22 cellular contexts compared by ENCODE assay signal in genomic region chr9:133385452-133385851, GRCh38. TPM values are rescaled to one million over a fixed set of nuclear protein-coding genes. Genes with fewer than 3 reads are reported as not detected.
"Had no signal": no experiment of that assay in that cellular context is flagged by ENCODE, and none has a peak within 500 bp of the region (broad histone marks: within the 10 kb centered on the region; RNA-seq: fewer than 3 reads in every experiment).

No MANE protein-coding gene starts in this region.

- H3K4me1 ChIP-seq: adrenal gland, ascending aorta, breast epithelium, colonic mucosa had no signal

- H3K27me3 ChIP-seq: adrenal gland, ascending aorta, breast epithelium, colonic mucosa had no signal

- H3K9me3 ChIP-seq: adrenal gland, ascending aorta, breast epithelium, colonic mucosa had no signal

- DNase-seq: activated B cell treated with CpG ODN at 0.5 μM for 24 hours; activated CD4-positive, alpha-beta T cell treated with anti-CD3 and anti-CD28 coated beads for 48 hours; activated CD4-positive, alpha-beta T cell treated with anti-CD3 and anti-CD28 coated beads, Interleukin-2, amount 50 U/mL, for 1 hour; activated CD4-positive, alpha-beta T cell treated with anti-CD3 and anti-CD28 coated beads, Interleukin-2, amount 50 U/mL, for 48 hours; activated CD8-positive, alpha-beta memory T cell treated with anti-CD3 and anti-CD28 coated beads for 24 hours; activated CD8-positive, alpha-beta T cell treated with anti-CD3 and anti-CD28 coated beads for 36 hours; activated effector memory CD4-positive, alpha-beta T cell treated with anti-CD3 and anti-CD28 coated beads, Interleukin-2, amount 50 U/mL, for 16 hours; activated naive CD4-positive, alpha-beta T cell treated with anti-CD3 and anti-CD28 coated beads for 36 hours; activated naive CD8-positive, alpha-beta T cell treated with anti-CD3 and anti-CD28 coated beads for 36 hours; activated naive CD8-positive, alpha-beta T cell treated with anti-CD3 and anti-CD28 coated beads, Interleukin-2, amount 50 U/mL, for 24 hours; activated T-cell treated with anti-CD3 and anti-CD28 coated beads, Interleukin-2, amount 50 U/mL, for 4 hours; adrenal gland; colonic mucosa; effector memory CD4-positive, alpha-beta T cell; endodermal cell; foreskin fibroblast; T-helper 1 cell; T-helper 17 cell; T1000; WERI-Rb-1 had no signal

- H3K36me3 ChIP-seq: adrenal gland, ascending aorta, breast epithelium, colonic mucosa, WERI-Rb-1 had no signal

- H3K4me3 ChIP-seq: adrenal gland, ascending aorta, breast epithelium, colonic mucosa had no signal

- H3K27ac ChIP-seq: adrenal gland, ascending aorta, breast epithelium, colonic mucosa, WERI-Rb-1 had no signal

RNA-seq across cellular contexts. Expression of gene STKLD1, which starts 9.3 kb away (rescaled TPM):
- total RNA-seq: ascending aorta had no signal
